ENCODE assay signal across 8 cellular contexts in genomic region chr15:72785452-72786243, GRCh38. TPM values are rescaled to one million over a fixed set of nuclear protein-coding genes. Genes with fewer than 3 reads are reported as not detected.
DNase-seq lines count a peak whose midpoint lies in the region; ATAC-seq, FAIRE-seq and TF ChIP-seq lines count a peak whose summit lies in the region.

No MANE protein-coding gene starts in this region.

- no peak overlapping the region for H3K4me3 ChIP-seq in foreskin fibroblast (ENCODE audit: low read depth in 1 of 2, low read length in 2 of 2)

- no peak for ATAC-seq in GM21390 (IDR thresholded peaks at IDR 0.05; ENCODE audit: unreplicated experiment)
- no peak for ATAC-seq in HG02678 (IDR thresholded peaks at IDR 0.05; ENCODE audit: unreplicated experiment)
- no peak for ATAC-seq in HG03280 (IDR thresholded peaks at IDR 0.05; ENCODE audit: unreplicated experiment)

- FAIRE-seq in H54 (lab: Jason Lieb, UNC), result no peak

- no peak for TF ChIP-seq POLR2A in H54 (IDR thresholded peaks at IDR 0.05; ENCODE audit: low read depth, low read length)

- TF ChIP-seq CTCF in foreskin fibroblast (IDR thresholded peaks at IDR 0.05; ENCODE audit: low read depth, low read length), result no peak

- peak; percentile 44 for DNase-seq in HT1080 (ENCODE audit: low read depth)
- DNase-seq in activated CD8-positive, alpha-beta memory T cell treated with anti-CD3 and anti-CD28 coated beads for 24 hours, result peak; percentile 69
- DNase-seq in foreskin fibroblast, result peak; percentile 60 to 79
- peak; percentile 59 to 65 for DNase-seq in stimulated activated CD8-positive, alpha-beta memory T cell treated with anti-CD3 and anti-CD28 coated beads, Interleukin-15, amount 100 ng/mL, for 48 hours (ENCODE audit: low read depth in 2 of 2)
- no peak for DNase-seq in H54 (ENCODE audit: insufficient read length, low spot score)

RNA-seq across cellular contexts. Expression of gene ADPGK, which starts 2.1 kb away (rescaled TPM):
- total RNA-seq in HT1080 (2014; rRNA removed; shearing (Covaris generic)), result 67.7 and 69.5 TPM in 2 replicates
- 65.8 and 71.4 TPM in 2 replicates for polyA plus RNA-seq in HT1080 (2015; cell fraction: cytosol; rRNA removed)
- polyA plus RNA-seq in HT1080 (2015; cell fraction: nucleus; rRNA removed), result 98.0 and 108 TPM in 2 replicates
